ENCODE assay signal across 23 cellular contexts in genomic region chr14:105139212-105139825, GRCh38.
"Had no signal": no experiment of that assay in that cellular context is flagged by ENCODE, and none has a peak within 500 bp of the region (broad histone marks: within the 10 kb centered on the region; RNA-seq: fewer than 3 reads in every experiment).

No MANE protein-coding gene starts in this region.

- H3K27me3 Mint-ChIP-seq: natural killer cell treated with Interleukin-12 subunit alpha and Interleukin-12 subunit beta and Interleukin-15 and Interleukin-18, amount 100 ng/mL, for 72 hours had no signal

- H3K36me3 ChIP-seq: prostate gland, transverse colon had no signal

- ATAC-seq: activated CD4-positive, CD25-positive, alpha-beta regulatory T cell treated with anti-CD3 and anti-CD28 coated beads, Interleukin-2, amount 50 U/mL, for 24 hours; heart left ventricle; mucosa of descending colon; natural killer cell treated with Interleukin-12 subunit alpha and Interleukin-12 subunit beta and Interleukin-15 and Interleukin-18, amount 100 ng/mL, for 72 hours had no signal

- H3K36me3 Mint-ChIP-seq: activated naive CD4-positive, alpha-beta T cell treated with anti-CD3 and anti-CD28 coated beads, Interleukin-2, amount 10 ng/mL, durations not matched to agents 7 days and 5 days had no signal

- DNase-seq: activated CD4-positive, alpha-beta T cell treated with anti-CD3 and anti-CD28 coated beads for 48 hours; activated CD4-positive, alpha-beta T cell treated with anti-CD3 and anti-CD28 coated beads, Interleukin-2, amount 50 U/mL, for 48 hours; activated CD8-positive, alpha-beta memory T cell treated with anti-CD3 and anti-CD28 coated beads for 24 hours; activated gamma-delta T cell; activated naive CD4-positive, alpha-beta T cell treated with anti-CD3 and anti-CD28 coated beads, Interleukin-2, amount 10 ng/mL, durations not matched to agents 7 days and 5 days; amniotic stem cell; caudate nucleus; heart left ventricle; hypothalamus; immature natural killer cell; mesendoderm; retina; stimulated activated naive CD4-positive, alpha-beta T cell; T-helper 9 cell; transverse colon had no signal

- H3K9me3 ChIP-seq: prostate gland had no signal

- H3K27me3 ChIP-seq: heart left ventricle, transverse colon had no signal

- H3K27ac Mint-ChIP-seq: activated naive CD4-positive, alpha-beta T cell treated with anti-CD3 and anti-CD28 coated beads, Interleukin-2, amount 10 ng/mL, durations not matched to agents 7 days and 5 days; immature natural killer cell; natural killer cell treated with Interleukin-12 subunit alpha and Interleukin-12 subunit beta and Interleukin-15 and Interleukin-18, amount 100 ng/mL, for 72 hours had no signal

- H3K4me3 Mint-ChIP-seq: activated naive CD4-positive, alpha-beta T cell treated with anti-CD3 and anti-CD28 coated beads, Interleukin-2, amount 10 ng/mL, durations not matched to agents 7 days and 5 days; immature natural killer cell; natural killer cell treated with Interleukin-12 subunit alpha and Interleukin-12 subunit beta and Interleukin-15 and Interleukin-18, amount 100 ng/mL, for 72 hours had no signal

- H3K4me1 Mint-ChIP-seq: activated naive CD4-positive, alpha-beta T cell treated with anti-CD3 and anti-CD28 coated beads, Interleukin-2, amount 10 ng/mL, durations not matched to agents 7 days and 5 days; immature natural killer cell had no signal

- H3K4me3 ChIP-seq: esophagus muscularis mucosa, heart left ventricle, lung, mucosa of descending colon, prostate gland, transverse colon had no signal

- H3K27ac ChIP-seq: esophagus muscularis mucosa, foreskin keratinocyte, heart left ventricle, prostate gland, transverse colon, VCaP had no signal
